16 cellular contexts compared by ENCODE assay signal in the genomic region with DNA sequence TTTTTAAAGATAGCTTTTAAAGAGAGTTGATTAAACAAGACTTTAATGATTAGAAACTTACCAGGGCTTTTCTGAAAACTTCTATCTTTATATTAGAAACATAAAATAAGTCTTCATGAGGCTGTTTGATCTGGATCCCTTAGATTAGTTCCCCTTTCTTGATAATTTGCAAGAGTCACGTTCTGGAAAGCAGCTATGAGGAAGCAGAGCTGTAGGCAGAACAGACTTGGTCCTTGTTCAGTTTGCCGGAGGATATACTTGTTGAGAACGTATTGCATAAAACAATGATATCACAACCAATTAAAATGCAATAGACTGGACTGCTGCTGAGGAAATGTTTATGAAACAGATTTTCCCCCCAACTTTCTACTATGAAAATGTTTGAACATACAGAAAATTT. TPM values are rescaled to one million over a fixed set of nuclear protein-coding genes. Genes with fewer than 3 reads are reported as not detected.
DNase-seq lines count a peak whose midpoint lies in the region; ATAC-seq, FAIRE-seq and TF ChIP-seq lines count a peak whose summit lies in the region.
"Had no signal": no experiment of that assay in that cellular context is flagged by ENCODE, and none has a peak within 500 bp of the region (broad histone marks: within the 10 kb centered on the region; RNA-seq: fewer than 3 reads in every experiment).

No MANE protein-coding gene starts in this region.

- peaks cover 9% of the 10 kb centered on the region for H3K9me3 Mint-ChIP-seq in activated naive CD8-positive, alpha-beta T cell treated with anti-CD3 and anti-CD28 coated beads, Interleukin-2, amount 10 ng/mL, durations not matched to agents 7 days and 5 days
- H3K9me3 Mint-ChIP-seq in activated naive CD8-positive, alpha-beta T cell treated with anti-CD3 and anti-CD28 coated beads for 36 hours: peaks cover 4% of the 10 kb centered on the region

- H2BK15ac ChIP-seq in mesendoderm (replicated peaks; ENCODE audit: low read depth): no peak overlapping the region

- H3K27ac ChIP-seq in GM12878 (ENCODE audit: control insufficient read depth, insufficient read depth) (peak overlapping the region; percentile 84), mesendoderm (ENCODE audit: low read depth, low read length) (no peak overlapping the region)

- TF ChIP-seq CTCF in GM12878 (IDR thresholded peaks at IDR 0.05 in 2 of 3, conservative IDR thresholded peaks at IDR 0.05 in 1 of 3; ENCODE audit: control insufficient read depth in 2 of 3, extremely low read depth in 1 of 3, insufficient read depth in 1 of 3, low read depth in 3 of 3, low read length in 3 of 3): no peak

- intact Hi-C loops in GM12878 (cut with micrococcal nuclease; ENCODE audit: unreplicated experiment): no loop called here

- H3K9me3 ChIP-seq in GM12878 (replicated peaks; ENCODE audit: control insufficient read depth, insufficient read depth, low read length): no peaks in the 10 kb centered on the region; the same call in 1 of the 3 replicates
- H3K9me3 ChIP-seq: left lung had no signal

- H3K4me1 ChIP-seq in GM12878 (ENCODE audit: control insufficient read depth, insufficient read depth, low read length) (peaks cover 10% of the 10 kb centered on the region; the same call in 1 of the 2 replicates), mesendoderm (ENCODE audit: control insufficient read depth, low read depth, low read length) (no peaks in the 10 kb centered on the region)

- TF ChIP-seq POLR2A in GM12878 (IDR thresholded peaks at IDR 0.05; ENCODE audit: low read depth, low read length): no peak

- H2BK120ac ChIP-seq in mesendoderm (ENCODE audit: low read depth, low read length): no peak overlapping the region

- in situ Hi-C loops in GM12878 (cut with MboI): no loop called here

- ATAC-seq in activated naive CD8-positive, alpha-beta T cell treated with anti-CD3 and anti-CD28 coated beads, Interleukin-2, amount 10 ng/mL, durations not matched to agents 7 days and 5 days (ENCODE audit: low read depth): no peak
- ATAC-seq in GM12878: peak; percentile 39
- no peak for ATAC-seq in GM19324 (IDR thresholded peaks at IDR 0.05; ENCODE audit: low FRiP score, unreplicated experiment)
- ATAC-seq: left lung; naive thymus-derived CD8-positive, alpha-beta T cell had no signal

- H3K79me1 ChIP-seq in mesendoderm (ENCODE audit: low read length): no peaks in the 10 kb centered on the region

- BruUV-seq in GM12878 (replicated peaks; lab: Mats Ljungman, UMichigan): no TSS peak

- CTCF ChIA-PET in GM12878 (lab: Yijun Ruan, JAX): interaction anchor here (0.6 to 3.7 kb wide), 9 partner anchors 12 to 1011 kb away, joined by 3 to 19 read pairs (median 3); a partner anchor contains a TSS

- H3K9ac ChIP-seq in GM12878 (ENCODE audit: control insufficient read depth, insufficient read depth, low read length) (no peak overlapping the region), mesendoderm (ENCODE audit: low read length) (no peak overlapping the region)

- H3K23ac ChIP-seq in mesendoderm (ENCODE audit: low read length): no peak overlapping the region

- H3K36me3 ChIP-seq in GM12878 (ENCODE audit: control insufficient read depth in 2 of 2, insufficient read depth in 2 of 2, low read length in 1 of 2): peaks cover 0 to 35% of the 10 kb centered on the region in 2 experiments; a peak in 3 of 4 replicates
- H3K36me3 ChIP-seq in mesendoderm (ENCODE audit: control insufficient read depth, insufficient read depth, low read length): no peaks in the 10 kb centered on the region

- H4K8ac ChIP-seq in mesendoderm (ENCODE audit: low read depth, low read length): no peak overlapping the region

- no peaks in the 10 kb centered on the region for H3K27me3 Mint-ChIP-seq in activated naive CD8-positive, alpha-beta T cell treated with anti-CD3 and anti-CD28 coated beads, Interleukin-2, amount 10 ng/mL, durations not matched to agents 7 days and 5 days
- H3K27me3 Mint-ChIP-seq in activated naive CD8-positive, alpha-beta T cell treated with anti-CD3 and anti-CD28 coated beads for 36 hours: no peaks in the 10 kb centered on the region
- H3K27me3 Mint-ChIP-seq: naive thymus-derived CD8-positive, alpha-beta T cell had no signal

- no peak overlapping the region for H3K18ac ChIP-seq in mesendoderm (ENCODE audit: low read length)

- 68% methylated on average over 3 of the region's 3 CpGs for WGBS in GM12878 (ENCODE audit: insufficient coverage, insufficient replicate concordance, low lambda C conversion rate, missing lambda C conversion rate)
- WGBS in mesendoderm (ENCODE audit: extremely low coverage, insufficient coverage, low lambda C conversion rate): no CpG with 5 or more reads among the region's 3 CpGs

- no peaks in the 10 kb centered on the region for H4K20me1 ChIP-seq in GM12878 (ENCODE audit: control insufficient read depth, insufficient read depth)

- RAD21 ChIA-PET in GM12878 (lab: Charles Lee; ENCODE audit: unreplicated experiment): interaction anchor here (0.7 to 4.7 kb wide), 5 partner anchors 25 to 242 kb away, joined by 3 to 35 read pairs (median 3); a partner anchor contains a TSS

- peaks cover 32% of the 10 kb centered on the region for H3K79me2 ChIP-seq in GM12878 (ENCODE audit: control insufficient read depth, insufficient read depth, low read length)
- no peaks in the 10 kb centered on the region for H3K79me2 ChIP-seq in mesendoderm (ENCODE audit: control insufficient read depth, insufficient read depth, low read length)

- peak overlapping the region; percentile 97 for H3K4me3 Mint-ChIP-seq in activated naive CD8-positive, alpha-beta T cell treated with anti-CD3 and anti-CD28 coated beads, Interleukin-2, amount 10 ng/mL, durations not matched to agents 7 days and 5 days
- H3K4me3 Mint-ChIP-seq in activated naive CD8-positive, alpha-beta T cell treated with anti-CD3 and anti-CD28 coated beads for 36 hours: no peak overlapping the region

- no peak overlapping the region for H3K27ac Mint-ChIP-seq in activated naive CD8-positive, alpha-beta T cell treated with anti-CD3 and anti-CD28 coated beads, Interleukin-2, amount 10 ng/mL, durations not matched to agents 7 days and 5 days
- H3K27ac Mint-ChIP-seq in activated naive CD8-positive, alpha-beta T cell treated with anti-CD3 and anti-CD28 coated beads for 36 hours: no peak overlapping the region

- POLR2A ChIA-PET in activated naive CD8-positive, alpha-beta T cell treated with anti-CD3 and anti-CD28 coated beads, Interleukin-2, amount 10 ng/mL, durations not matched to agents 7 days and 5 days (lab: Charles Lee): interaction anchor here (4.0 kb wide), 1 partner anchor 28 kb away, joined by 39 read pairs; a partner anchor contains a TSS
- POLR2A ChIA-PET in GM12878 (lab: Charles Lee): interaction anchor here (0.5 to 4.2 kb wide), 7 partner anchors 8 to 83 kb away, joined by 3 to 33 read pairs (median 4); a partner anchor contains a TSS

- H3K27me3 ChIP-seq in GM12878 (replicated peaks in 1 of 2; ENCODE audit: control insufficient read depth in 2 of 2, insufficient read depth in 2 of 2, low read length in 1 of 2) (no peaks in the 10 kb centered on the region), mesendoderm (ENCODE audit: insufficient read depth, low read length, poor library complexity) (peaks cover 2% of the 10 kb centered on the region)
- H3K27me3 ChIP-seq: left lung had no signal

- no peak overlapping the region for H2AK5ac ChIP-seq in mesendoderm (ENCODE audit: low read length)

- no peak for TF ChIP-seq RAD21 in GM12878 (IDR thresholded peaks at IDR 0.05; ENCODE audit: insufficient read depth, low read depth, low read length)

- DNase-seq in activated naive CD8-positive, alpha-beta T cell treated with anti-CD3 and anti-CD28 coated beads, Interleukin-2, amount 10 ng/mL, durations not matched to agents 7 days and 5 days: no peak
- no peak for DNase-seq in activated naive CD8-positive, alpha-beta T cell treated with anti-CD3 and anti-CD28 coated beads for 36 hours
- DNase-seq in NOMO-1 treated with DMSO at 0.1 percent for 48 hours (lab: John Stamatoyannopoulos, UW; ENCODE audit: unreplicated experiment): peak; percentile 100
- no peak for DNase-seq in GM12878 (ENCODE audit: low read depth, low spot score)
- no peak for DNase-seq in NCI-H345 treated with DMSO at 0.1 percent for 48 hours (lab: John Stamatoyannopoulos, UW; ENCODE audit: unreplicated experiment)
- DNase-seq in mesendoderm: no peak
- DNase-seq in hepatic stellate cell (ENCODE audit: low spot score): no peak
- DNase-seq: activated naive CD4-positive, alpha-beta T cell treated with anti-CD3 and anti-CD28 coated beads, Interleukin-2, amount 50 U/mL, for 16 hours; HCEC 1CT; left lung; naive thymus-derived CD8-positive, alpha-beta T cell; NCI-H1092; Right ventricle myocardium superior; stimulated activated CD4-positive, alpha-beta T cell treated with anti-CD3 and anti-CD28 coated beads, Interleukin-12 subunit alpha, Interleukin-12 subunit beta, amount 100 ng/mL, for 4 hours had no signal

- H3K36me3 Mint-ChIP-seq in activated naive CD8-positive, alpha-beta T cell treated with anti-CD3 and anti-CD28 coated beads, Interleukin-2, amount 10 ng/mL, durations not matched to agents 7 days and 5 days: peaks cover 30% of the 10 kb centered on the region
- H3K36me3 Mint-ChIP-seq in activated naive CD8-positive, alpha-beta T cell treated with anti-CD3 and anti-CD28 coated beads for 36 hours: peaks cover 32% of the 10 kb centered on the region

- H3K4ac ChIP-seq in mesendoderm (ENCODE audit: low read depth, low read length): no peak overlapping the region

- SMC1A ChIA-PET in GM12878 (lab: Charles Lee; ENCODE audit: uncharacterized antibody, unreplicated experiment): interaction anchor here (0.6 to 5.8 kb wide), 15 partner anchors 9 to 308 kb away, joined by 3 to 58 read pairs (median 7); a partner anchor contains a TSS

- peaks cover 38% of the 10 kb centered on the region for H3K4me1 Mint-ChIP-seq in activated naive CD8-positive, alpha-beta T cell treated with anti-CD3 and anti-CD28 coated beads, Interleukin-2, amount 10 ng/mL, durations not matched to agents 7 days and 5 days
- peaks cover 24% of the 10 kb centered on the region for H3K4me1 Mint-ChIP-seq in activated naive CD8-positive, alpha-beta T cell treated with anti-CD3 and anti-CD28 coated beads for 36 hours

- H3K4me2 ChIP-seq in GM12878 (ENCODE audit: control insufficient read depth, insufficient read depth) (peak overlapping the region; percentile 72), mesendoderm (ENCODE audit: low read length) (no peak overlapping the region)

- no peak overlapping the region for H2BK5ac ChIP-seq in mesendoderm (ENCODE audit: low read length)

- FAIRE-seq in GM12878 (lab: Jason Lieb, UNC): no peak
- FAIRE-seq: TTC549 had no signal

- no peak overlapping the region for H2AFZ ChIP-seq in GM12878 (ENCODE audit: control insufficient read depth, low read depth, low read length)

- peak overlapping the region; percentile 91 for H3K4me3 ChIP-seq in GM12878
- H3K4me3 ChIP-seq in mesendoderm (ENCODE audit: low read length): no peak overlapping the region

- no peak overlapping the region for H3K56ac ChIP-seq in mesendoderm (ENCODE audit: low read length)

- no peak for TF ChIP-seq EP300 in GM12878 (IDR thresholded peaks at IDR 0.05; ENCODE audit: borderline replicate concordance in 1 of 2, control insufficient read depth in 1 of 2, low read depth in 2 of 2, low read length in 2 of 2)

- H4K5ac ChIP-seq in mesendoderm (ENCODE audit: low read length): no peak overlapping the region

RNA-seq across cellular contexts. Expression of a gene that starts 2.9 kb away (rescaled TPM):
- total RNA-seq in activated naive CD8-positive, alpha-beta T cell treated with anti-CD3 and anti-CD28 coated beads, Interleukin-2, amount 10 ng/mL, durations not matched to agents 7 days and 5 days: 100 to 1,000 TPM in 1 of 2 experiments, 10 to 100 TPM in 1; 99.2 to 107 TPM
- total RNA-seq in activated naive CD8-positive, alpha-beta T cell treated with anti-CD3 and anti-CD28 coated beads for 36 hours: 10 to 100 TPM; 18.6 to 21.5 TPM
- total RNA-seq in GM12878 (2013; cell fraction: nucleolus; rRNA removed): 91.6 and 94.2 TPM in 2 replicates
- total RNA-seq in GM12878 (2014; rRNA removed) (28.2 and 38.1 TPM in 2 replicates), GM12878 (2014; rRNA removed; fragmentation: Illumina TruSeq; extraction: Trizol) (45.4 and 51.8 TPM in 2 replicates), GM12878 (2021) (29.9 and 34.7 TPM in 2 replicates)
- polyA plus RNA-seq in GM12878 (2011; ENCODE audit: low read depth): 38.8 TPM
- polyA plus RNA-seq in GM12878 (2011; rRNA removed) (51.3 and 87.8 TPM in 2 replicates), GM12878 (2014; fragmentation: Illumina TruSeq; extraction: Trizol) (38.4 and 51.0 TPM in 2 replicates), GM12878 (2014; fragmentation: Nextera tagmentation; extraction: Ambion mirVana) (10 to 100 TPM; 22.3 to 29.2 TPM), GM12878 (2014; rRNA removed) (24.1 and 26.9 TPM in 2 replicates), GM12878 (2016; fragmentation: Nextera tagmentation; extraction: Ambion mirVana) (10 to 100 TPM; 28.6 to 30.4 TPM)
- polyA plus RNA-seq in GM12878 (2011; cell fraction: cytosol; rRNA removed): 14.0 and 15.7 TPM in 2 replicates
- polyA plus RNA-seq in GM12878 (2011; cell fraction: nucleus; rRNA removed): 76.7 and 81.6 TPM in 2 replicates
- 17.4 and 23.4 TPM in 2 replicates for polyA plus RNA-seq in GM12878 (2012)
- polyA minus RNA-seq in GM12878 (2011; rRNA and poly(A)+ RNA removed): 33.7 and 42.6 TPM in 2 replicates
- polyA minus RNA-seq in GM12878 (2011; cell fraction: cytosol; rRNA and poly(A)+ RNA removed): 15.8 and 16.7 TPM in 2 replicates
- polyA minus RNA-seq in GM12878 (2011; cell fraction: nucleus; rRNA and poly(A)+ RNA removed): 33.4 and 38.1 TPM in 2 replicates
- polyA plus RNA-seq in mesendoderm (2013, experiment 1 of 2): 0.01 TPM
- 0.01 TPM for polyA plus RNA-seq in mesendoderm (2013, experiment 2 of 2)

RNA-seq across cellular contexts. Expression of a gene that starts 27.5 kb away (rescaled TPM):
- 10 to 100 TPM; 65.4 to 66.5 TPM for total RNA-seq in activated naive CD8-positive, alpha-beta T cell treated with anti-CD3 and anti-CD28 coated beads, Interleukin-2, amount 10 ng/mL, durations not matched to agents 7 days and 5 days
- total RNA-seq in activated naive CD8-positive, alpha-beta T cell treated with anti-CD3 and anti-CD28 coated beads for 36 hours: 10 to 100 TPM; 16.8 to 17.1 TPM
- 53.2 and 60.6 TPM in 2 replicates for total RNA-seq in GM12878 (2013; cell fraction: nucleolus; rRNA removed)
- total RNA-seq in GM12878 (2014; rRNA removed): 18.9 and 23.3 TPM in 2 replicates
- total RNA-seq in GM12878 (2014; rRNA removed; fragmentation: Illumina TruSeq; extraction: Trizol): 32.5 and 34.1 TPM in 2 replicates
- 18.1 and 19.2 TPM in 2 replicates for total RNA-seq in GM12878 (2021)
- polyA plus RNA-seq in GM12878 (2011; ENCODE audit: low read depth): 5.5 TPM
- polyA plus RNA-seq in GM12878 (2011; rRNA removed): 37.1 and 76.8 TPM in 2 replicates
- 8.1 and 8.3 TPM in 2 replicates for polyA plus RNA-seq in GM12878 (2011; cell fraction: cytosol; rRNA removed)
- polyA plus RNA-seq in GM12878 (2011; cell fraction: nucleus; rRNA removed): 46.8 and 64.7 TPM in 2 replicates
- polyA plus RNA-seq in GM12878 (2012): 9.5 and 9.6 TPM in 2 replicates
- 23.8 and 32.5 TPM in 2 replicates for polyA plus RNA-seq in GM12878 (2014; fragmentation: Illumina TruSeq; extraction: Trizol)
- 1 to 10 TPM; 6.4 to 8.3 TPM for polyA plus RNA-seq in GM12878 (2014; fragmentation: Nextera tagmentation; extraction: Ambion mirVana)
- polyA plus RNA-seq in GM12878 (2014; rRNA removed): 8.4 and 10.8 TPM in 2 replicates
- polyA plus RNA-seq in GM12878 (2016; fragmentation: Nextera tagmentation; extraction: Ambion mirVana): 10 to 100 TPM in 1 of 2 experiments, 1 to 10 TPM in 1; 9.6 to 12.1 TPM
- 32.8 and 52.6 TPM in 2 replicates for polyA minus RNA-seq in GM12878 (2011; rRNA and poly(A)+ RNA removed)
- polyA minus RNA-seq in GM12878 (2011; cell fraction: cytosol; rRNA and poly(A)+ RNA removed): 19.2 and 22.1 TPM in 2 replicates
- 41.2 and 42.6 TPM in 2 replicates for polyA minus RNA-seq in GM12878 (2011; cell fraction: nucleus; rRNA and poly(A)+ RNA removed)
- polyA plus RNA-seq in mesendoderm (2013, experiment 1 of 2): 0.01 TPM
- 0.01 TPM for polyA plus RNA-seq in mesendoderm (2013, experiment 2 of 2)
